ENCODE assay signal across 9 cellular contexts in the genomic region with DNA sequence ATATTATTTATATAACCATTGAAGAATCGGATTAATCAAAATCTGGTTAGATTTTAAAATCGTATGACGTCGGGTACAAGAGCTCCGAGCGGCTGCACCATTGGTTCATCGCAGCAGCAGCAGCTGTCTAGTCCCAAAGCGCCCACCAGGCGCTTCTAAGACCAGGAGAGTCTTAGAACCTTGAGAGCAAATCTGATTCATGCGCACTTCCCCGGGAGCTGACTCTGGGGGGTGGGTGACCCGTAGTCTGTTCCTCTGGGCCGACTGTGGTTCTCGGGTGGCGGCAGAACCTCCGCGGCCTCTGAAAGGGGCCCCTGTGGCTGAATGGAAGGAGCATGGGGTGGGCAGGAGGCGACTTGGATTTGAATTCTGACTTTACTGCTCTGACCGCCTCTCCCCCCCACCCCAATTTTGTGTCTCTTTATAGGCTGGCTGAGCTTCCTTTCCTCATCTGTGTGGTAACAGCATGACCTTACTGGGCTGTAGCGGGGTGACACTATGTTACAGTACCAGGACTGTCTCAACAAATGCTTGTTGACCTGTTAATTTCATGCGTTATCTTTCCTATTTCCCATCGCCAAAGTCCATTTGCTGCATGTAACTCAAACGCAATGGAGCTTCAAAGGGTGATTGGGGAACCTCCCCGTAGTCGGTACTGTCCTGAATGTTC.
DNase-seq lines count a peak whose midpoint lies in the region; ATAC-seq, FAIRE-seq and TF ChIP-seq lines count a peak whose summit lies in the region.
"Had no signal": no experiment of that assay in that cellular context is flagged by ENCODE, and none has a peak within 500 bp of the region (broad histone marks: within the 10 kb centered on the region; RNA-seq: fewer than 3 reads in every experiment).

No MANE protein-coding gene starts in this region.

- no peaks in the 10 kb centered on the region for H3K36me3 Mint-ChIP-seq in activated naive CD8-positive, alpha-beta T cell

- peak overlapping the region; percentile 54 for H3K27ac Mint-ChIP-seq in activated naive CD8-positive, alpha-beta T cell

- H3K27me3 ChIP-seq in left lung: peaks cover 3 to 32% of the 10 kb centered on the region in 2 donors
- H3K27me3 ChIP-seq in vagina: no peaks in the 10 kb centered on the region

- H3K4me1 Mint-ChIP-seq in activated naive CD8-positive, alpha-beta T cell (ENCODE audit: low read depth): peaks cover 48% of the 10 kb centered on the region

- H3K4me3 Mint-ChIP-seq in activated naive CD8-positive, alpha-beta T cell: peak overlapping the region; percentile 97

- H3K27me3 Mint-ChIP-seq in activated naive CD8-positive, alpha-beta T cell: no peaks in the 10 kb centered on the region

- no peak for FAIRE-seq in H54 (lab: Jason Lieb, UNC)
- FAIRE-seq: islet of Langerhans had no signal

- H3K9me3 ChIP-seq in left lung: no peaks in the 10 kb centered on the region
- no peaks in the 10 kb centered on the region for H3K9me3 ChIP-seq in vagina

- intact Hi-C loops in left lung (cut with DNase I): no loop called here
- intact Hi-C loops in vagina (cut with DNase I): no loop called here

- no peak for TF ChIP-seq CTCF in left lung (IDR thresholded peaks at IDR 0.05)
- no peak for TF ChIP-seq CTCF in vagina (IDR thresholded peaks at IDR 0.05)

- H3K27ac ChIP-seq in left lung (peak overlapping the region; percentile 26 to 98), vagina (no peak overlapping the region)

- H3K36me3 ChIP-seq in left lung (no peaks in the 10 kb centered on the region), vagina (no peaks in the 10 kb centered on the region)

- H3K4me1 ChIP-seq in left lung: peaks cover 9 to 40% of the 10 kb centered on the region in 2 donors
- H3K4me1 ChIP-seq in vagina: peaks cover 42% of the 10 kb centered on the region

- TF ChIP-seq POLR2A in vagina (IDR thresholded peaks at IDR 0.05): no peak
- TF ChIP-seq POLR2A in H54 (IDR thresholded peaks at IDR 0.05; ENCODE audit: low read depth, low read length): no peak

- no peak for ATAC-seq in left lung
- no peak for ATAC-seq in HG02642 (IDR thresholded peaks at IDR 0.05; ENCODE audit: poor library complexity, unreplicated experiment)

- H3K4me3 ChIP-seq in left lung: peak overlapping the region; percentile 42 to 79
- peak overlapping the region; percentile 46 to 71 for H3K4me3 ChIP-seq in vagina

- no peaks in the 10 kb centered on the region for H3K9me3 Mint-ChIP-seq in activated naive CD8-positive, alpha-beta T cell (ENCODE audit: low read depth)

- DNase-seq in stimulated activated CD4-positive, alpha-beta T cell treated with anti-CD3 and anti-CD28 coated beads, Interleukin-15, amount 100 ng/mL, for 24 hours: peak; percentile 16
- no peak for DNase-seq in stimulated activated CD4-positive, alpha-beta T cell treated with anti-CD3 and anti-CD28 coated beads, Interleukin-1b, Interleukin-23, amount 100 ng/mL, for 48 hours
- DNase-seq in left lung: no peak
- no peak for DNase-seq in vagina (ENCODE audit: extremely low spot score in 2 of 2)
- DNase-seq in medulla oblongata (ENCODE audit: extremely low spot score): no peak
- DNase-seq in H54 (ENCODE audit: insufficient read length, low spot score): no peak
